In genomic region chr13:114134944-114135610, GRCh38 we compare ENCODE assay signal across 18 cellular contexts. TPM values are rescaled to one million over a fixed set of nuclear protein-coding genes. Genes with fewer than 3 reads are reported as not detected.
DNase-seq lines count a peak whose midpoint lies in the region; ATAC-seq, FAIRE-seq and TF ChIP-seq lines count a peak whose summit lies in the region.
"Had no signal": no experiment of that assay in that cellular context is flagged by ENCODE, and none has a peak within 500 bp of the region (broad histone marks: within the 10 kb centered on the region; RNA-seq: fewer than 3 reads in every experiment).

No MANE protein-coding gene starts in this region.

- H3K27me3 Mint-ChIP-seq in activated naive CD4-positive, alpha-beta T cell treated with anti-CD3 and anti-CD28 coated beads, Interleukin-2, amount 50 U/mL, for 24 hours = no peaks in the 10 kb centered on the region
- H3K27me3 Mint-ChIP-seq in glutamatergic neuron (ENCODE audit: unreplicated experiment) (peaks cover 19% of the 10 kb centered on the region), mesothelial cell of epicardium (ENCODE audit: low read depth) (peaks cover 13% of the 10 kb centered on the region)
- H3K27me3 Mint-ChIP-seq: stimulated activated naive CD8-positive, alpha-beta T cell treated with anti-CD3 and anti-CD28 coated beads, Interleukin-15, amount 100 ng/mL, for 72 hours had no signal

- H3K4me1 Mint-ChIP-seq in activated naive CD4-positive, alpha-beta T cell treated with anti-CD3 and anti-CD28 coated beads, Interleukin-2, amount 50 U/mL, for 24 hours = peaks cover 28% of the 10 kb centered on the region
- H3K4me1 Mint-ChIP-seq in glutamatergic neuron (ENCODE audit: low read depth, unreplicated experiment) = peaks cover 21% of the 10 kb centered on the region
- peaks cover 16% of the 10 kb centered on the region for H3K4me1 Mint-ChIP-seq in mesothelial cell of epicardium

- no peaks in the 10 kb centered on the region for H3K36me3 Mint-ChIP-seq in activated naive CD4-positive, alpha-beta T cell treated with anti-CD3 and anti-CD28 coated beads, Interleukin-2, amount 50 U/mL, for 24 hours
- peaks cover 14 to 17% of the 10 kb centered on the region in 2 donors for H3K36me3 Mint-ChIP-seq in activated naive CD4-positive, alpha-beta T cell treated with anti-CD3 and anti-CD28 coated beads, Interleukin-2, amount 50 U/mL, for 72 hours
- H3K36me3 Mint-ChIP-seq in glutamatergic neuron (ENCODE audit: unreplicated experiment) (peaks cover 3% of the 10 kb centered on the region), mesothelial cell of epicardium (no peaks in the 10 kb centered on the region)

- H3K4me3 Mint-ChIP-seq in activated naive CD4-positive, alpha-beta T cell treated with anti-CD3 and anti-CD28 coated beads, Interleukin-2, amount 50 U/mL, for 24 hours = no peak overlapping the region
- no peak overlapping the region for H3K4me3 Mint-ChIP-seq in glutamatergic neuron (ENCODE audit: unreplicated experiment)
- H3K4me3 Mint-ChIP-seq in mesothelial cell of epicardium = no peak overlapping the region
- H3K4me3 Mint-ChIP-seq: stimulated activated naive CD8-positive, alpha-beta T cell treated with anti-CD3 and anti-CD28 coated beads, Interleukin-15, amount 100 ng/mL, for 72 hours had no signal

- peak overlapping the region; percentile 9 for H3K27ac Mint-ChIP-seq in activated naive CD4-positive, alpha-beta T cell treated with anti-CD3 and anti-CD28 coated beads, Interleukin-2, amount 50 U/mL, for 24 hours
- H3K27ac Mint-ChIP-seq in activated naive CD4-positive, alpha-beta T cell treated with anti-CD3 and anti-CD28 coated beads, Interleukin-2, amount 50 U/mL, for 72 hours = no peak overlapping the region
- H3K27ac Mint-ChIP-seq in glutamatergic neuron (ENCODE audit: unreplicated experiment) = peak overlapping the region; percentile 45
- no peak overlapping the region for H3K27ac Mint-ChIP-seq in mesothelial cell of epicardium
- H3K27ac Mint-ChIP-seq: stimulated activated naive CD8-positive, alpha-beta T cell treated with anti-CD3 and anti-CD28 coated beads, Interleukin-15, amount 100 ng/mL, for 72 hours had no signal

- no peaks in the 10 kb centered on the region for H3K9me3 Mint-ChIP-seq in activated naive CD4-positive, alpha-beta T cell treated with anti-CD3 and anti-CD28 coated beads, Interleukin-2, amount 50 U/mL, for 24 hours
- peaks cover 0 to 4% of the 10 kb centered on the region in 2 donors for H3K9me3 Mint-ChIP-seq in activated naive CD4-positive, alpha-beta T cell treated with anti-CD3 and anti-CD28 coated beads, Interleukin-2, amount 50 U/mL, for 72 hours
- H3K9me3 Mint-ChIP-seq in glutamatergic neuron (ENCODE audit: unreplicated experiment) (peaks cover 25% of the 10 kb centered on the region), mesothelial cell of epicardium (no peaks in the 10 kb centered on the region)

- no peaks in the 10 kb centered on the region for H3K9me3 ChIP-seq in SJCRH30 (replicated peaks)
- H3K9me3 ChIP-seq: body of pancreas had no signal

- TF ChIP-seq CTCF in glutamatergic neuron (IDR thresholded peaks at IDR 0.05; ENCODE audit: partially characterized antibody, unreplicated experiment) (no peak), mesothelial cell of epicardium (IDR thresholded peaks at IDR 0.05; ENCODE audit: unreplicated experiment) (no peak), D721Med (IDR thresholded peaks at IDR 0.05; ENCODE audit: insufficient read depth, missing control alignments) (no peak)

- no peak for ATAC-seq in activated naive CD4-positive, alpha-beta T cell treated with anti-CD3 and anti-CD28 coated beads, Interleukin-2, amount 50 U/mL, for 72 hours
- ATAC-seq: body of pancreas; stimulated activated naive CD8-positive, alpha-beta T cell treated with anti-CD3 and anti-CD28 coated beads, Interleukin-15, amount 100 ng/mL, for 72 hours had no signal

- H3K36me3 ChIP-seq in SJCRH30 = no peaks in the 10 kb centered on the region

- H3K4me3 ChIP-seq in SJCRH30 = peak overlapping the region; percentile 39; the same call in 1 of the 2 replicates
- H3K4me3 ChIP-seq: body of pancreas, lung, skin epidermis had no signal

- H3K27ac ChIP-seq in SJCRH30 = no peak overlapping the region

- H3K27me3 ChIP-seq in SJCRH30 = no peaks in the 10 kb centered on the region
- H3K27me3 ChIP-seq: body of pancreas had no signal

- FAIRE-seq in RCC 7860 (lab: Jason Lieb, UNC) = no peak
- no peak for FAIRE-seq in D721Med (lab: Jason Lieb, UNC)

- DNase-seq in activated naive CD4-positive, alpha-beta T cell treated with anti-CD3 and anti-CD28 coated beads, Interleukin-2, amount 50 U/mL, for 72 hours (ENCODE audit: low spot score in 2 of 2) = no peak
- DNase-seq in SJCRH30 = no peak
- no peak for DNase-seq in glutamatergic neuron
- peak; percentile 7 for DNase-seq in superior temporal gyrus (ENCODE audit: extremely low spot score)
- no peak for DNase-seq in mesothelial cell of epicardium (ENCODE audit: low spot score in 2 of 2, unreplicated experiment in 2 of 2)
- DNase-seq in RCC 7860 (ENCODE audit: low spot score) = no peak
- DNase-seq in D721Med (ENCODE audit: insufficient read length, low spot score) = no peak
- DNase-seq: activated CD4-positive, alpha-beta T cell treated with anti-CD3 and anti-CD28 coated beads, Interleukin-2, amount 50 U/mL, for 4 hours; NCI-H1694; stimulated activated naive CD8-positive, alpha-beta T cell treated with anti-CD3 and anti-CD28 coated beads, Interleukin-15, amount 100 ng/mL, for 72 hours; T-helper 9 cell had no signal

- peaks cover 6% of the 10 kb centered on the region; the same call in 1 of the 2 replicates for H3K4me1 ChIP-seq in SJCRH30

RNA-seq across cellular contexts. Expression of gene RASA3, which starts 2.7 kb away (rescaled TPM):
- 10 to 100 TPM; 39.4 to 44.1 TPM for total RNA-seq in activated naive CD4-positive, alpha-beta T cell treated with anti-CD3 and anti-CD28 coated beads, Interleukin-2, amount 50 U/mL, for 72 hours
- 18.6 and 20.5 TPM in 2 replicates for total RNA-seq in SJCRH30 (2014; rRNA removed; shearing (Covaris generic))
- total RNA-seq in glutamatergic neuron (ENCODE audit: unreplicated experiment) = 15.2 TPM
- 13.5 to 14.6 TPM (median 13.7 TPM) in 3 replicates for total RNA-seq in mesothelial cell of epicardium

RNA-seq across cellular contexts. Expression of gene CFAP97D2, which starts 44.0 kb away (rescaled TPM):
- total RNA-seq in activated naive CD4-positive, alpha-beta T cell treated with anti-CD3 and anti-CD28 coated beads, Interleukin-2, amount 50 U/mL, for 72 hours = not detected
- total RNA-seq in SJCRH30 (2014; rRNA removed; shearing (Covaris generic)) = 0.58 and 0.71 TPM in 2 replicates
- not detected for total RNA-seq in glutamatergic neuron (ENCODE audit: unreplicated experiment)
- not detected in 3 replicates for total RNA-seq in mesothelial cell of epicardium
- total RNA-seq: body of pancreas, fibroblast of villous mesenchyme, LHCN-M2, omental fat pad had no signal

Comparison
In these comparisons a context has a peak if more than half of its experiments do, and no peak if none do; other contexts are left out.
1. H3K27ac Mint-ChIP-seq: peak in activated naive CD4-positive, alpha-beta T cell treated with anti-CD3 and anti-CD28 coated beads, Interleukin-2, amount 50 U/mL, for 24 hours (single experiment) and glutamatergic neuron (single experiment); none in activated naive CD4-positive, alpha-beta T cell treated with anti-CD3 and anti-CD28 coated beads, Interleukin-2, amount 50 U/mL, for 72 hours (0 of 2) and mesothelial cell of epicardium (single experiment).